Comparison of ENCODE assay signal across 1 cellular context in genomic region chr19:4058696-4059492, GRCh38.
TF ChIP-seq lines count a peak whose summit lies in the region.

No MANE protein-coding gene starts in this region.

TF ChIP-seq in GM12878, 131 proteins besides CTCF, POLR2A, EP300 and RAD21:
- TF ChIP-seq BHLHE40 (IDR thresholded peaks at IDR 0.05; ENCODE audit: borderline replicate concordance in 1 of 2, low read depth in 2 of 2, low read length in 1 of 2): no peak
- TF ChIP-seq CBX5 (IDR thresholded peaks at IDR 0.05; ENCODE audit: low read depth): no peak
- no peak for TF ChIP-seq SMC3 (IDR thresholded peaks at IDR 0.05; ENCODE audit: borderline replicate concordance, low read length)
- no peak for TF ChIP-seq JUNB (IDR thresholded peaks at IDR 0.05)
- no peak for TF ChIP-seq BMI1 (IDR thresholded peaks at IDR 0.05; ENCODE audit: borderline replicate concordance)
- TF ChIP-seq SPI1 (IDR thresholded peaks at IDR 0.05; ENCODE audit: borderline replicate concordance, insufficient read depth, low read depth, low read length): no peak
- TF ChIP-seq RAD51 (IDR thresholded peaks at IDR 0.05): no peak
- TF ChIP-seq ZBTB11 (CRISPR knock-in tag; IDR thresholded peaks at IDR 0.05): no peak
- TF ChIP-seq BRCA1 (IDR thresholded peaks at IDR 0.05; ENCODE audit: low read depth, low read length): no peak
- TF ChIP-seq, protein P1, sequence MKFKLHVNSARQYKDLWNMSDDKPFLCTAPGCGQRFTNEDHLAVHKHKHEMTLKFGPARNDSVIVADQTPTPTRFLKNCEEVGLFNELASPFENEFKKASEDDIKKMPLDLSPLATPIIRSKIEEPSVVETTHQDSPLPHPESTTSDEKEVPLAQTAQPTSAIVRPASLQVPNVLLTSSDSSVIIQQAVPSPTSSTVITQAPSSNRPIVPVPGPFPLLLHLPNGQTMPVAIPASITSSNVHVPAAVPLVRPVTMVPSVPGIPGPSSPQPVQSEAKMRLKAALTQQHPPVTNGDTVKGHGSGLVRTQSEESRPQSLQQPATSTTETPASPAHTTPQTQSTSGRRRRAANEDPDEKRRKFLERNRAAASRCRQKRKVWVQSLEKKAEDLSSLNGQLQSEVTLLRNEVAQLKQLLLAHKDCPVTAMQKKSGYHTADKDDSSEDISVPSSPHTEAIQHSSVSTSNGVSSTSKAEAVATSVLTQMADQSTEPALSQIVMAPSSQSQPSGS (IDR thresholded peaks at IDR 0.05; ENCODE audit: low read length): no peak
- TF ChIP-seq RB1 (IDR thresholded peaks at IDR 0.05; ENCODE audit: borderline replicate concordance): no peak
- TF ChIP-seq JUND (IDR thresholded peaks at IDR 0.05; ENCODE audit: low read depth, low read length): no peak
- TF ChIP-seq, protein P2, sequence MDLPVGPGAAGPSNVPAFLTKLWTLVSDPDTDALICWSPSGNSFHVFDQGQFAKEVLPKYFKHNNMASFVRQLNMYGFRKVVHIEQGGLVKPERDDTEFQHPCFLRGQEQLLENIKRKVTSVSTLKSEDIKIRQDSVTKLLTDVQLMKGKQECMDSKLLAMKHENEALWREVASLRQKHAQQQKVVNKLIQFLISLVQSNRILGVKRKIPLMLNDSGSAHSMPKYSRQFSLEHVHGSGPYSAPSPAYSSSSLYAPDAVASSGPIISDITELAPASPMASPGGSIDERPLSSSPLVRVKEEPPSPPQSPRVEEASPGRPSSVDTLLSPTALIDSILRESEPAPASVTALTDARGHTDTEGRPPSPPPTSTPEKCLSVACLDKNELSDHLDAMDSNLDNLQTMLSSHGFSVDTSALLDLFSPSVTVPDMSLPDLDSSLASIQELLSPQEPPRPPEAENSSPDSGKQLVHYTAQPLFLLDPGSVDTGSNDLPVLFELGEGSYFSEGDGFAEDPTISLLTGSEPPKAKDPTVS (IDR thresholded peaks at IDR 0.05; ENCODE audit: low read depth, low read length): no peak
- TF ChIP-seq NFXL1 (IDR thresholded peaks at IDR 0.05; ENCODE audit: borderline replicate concordance): no peak
- no peak for TF ChIP-seq FOXM1 (IDR thresholded peaks at IDR 0.05; ENCODE audit: low read depth, low read length)
- TF ChIP-seq ZNF384 (IDR thresholded peaks at IDR 0.05; ENCODE audit: borderline replicate concordance, low read depth, low read length): no peak
- no peak for TF ChIP-seq SIN3A (IDR thresholded peaks at IDR 0.05; ENCODE audit: low read depth, low read length)
